7 cellular contexts compared by ENCODE assay signal in the genomic region with DNA sequence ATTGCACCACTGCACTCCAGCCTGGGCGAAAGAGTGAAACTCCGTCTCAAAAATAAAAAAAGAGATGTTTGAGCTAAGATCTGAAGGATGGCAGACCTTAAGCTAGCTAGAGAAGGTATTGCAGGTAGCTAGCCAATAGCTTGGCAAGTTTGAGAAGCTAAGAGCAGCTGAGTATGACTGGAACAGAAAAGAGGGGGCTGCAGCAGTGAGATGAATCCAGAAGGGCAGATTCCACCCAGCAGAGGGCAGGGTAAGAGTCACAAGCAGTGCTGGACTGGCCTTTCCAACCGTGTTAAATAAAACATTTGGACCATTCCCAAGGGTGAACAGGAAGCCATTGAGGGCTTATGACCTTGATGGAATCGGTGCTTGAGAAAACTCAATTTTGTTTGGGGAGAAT. TPM values are rescaled to one million over a fixed set of nuclear protein-coding genes. Genes with fewer than 3 reads are reported as not detected.
DNase-seq lines count a peak whose midpoint lies in the region; ATAC-seq and TF ChIP-seq lines count a peak whose summit lies in the region.
"Had no signal": no experiment of that assay in that cellular context is flagged by ENCODE, and none has a peak within 500 bp of the region (broad histone marks: within the 10 kb centered on the region; RNA-seq: fewer than 3 reads in every experiment).

No MANE protein-coding gene starts in this region.

- H3K27ac ChIP-seq in CD4-positive, alpha-beta T cell (ENCODE audit: low read depth, low read length): no peak overlapping the region
- H3K27ac ChIP-seq: vagina had no signal

- POLR2A ChIA-PET in CD4-positive, alpha-beta T cell (lab: Charles Lee): interaction anchor here (0.9 kb wide), 1 partner anchor 74 kb away, joined by 3 read pairs; no protein-coding TSS in a partner anchor

- H3K27me3 Mint-ChIP-seq in CD4-positive, alpha-beta T cell: no peaks in the 10 kb centered on the region

- no peak overlapping the region for H3K27ac Mint-ChIP-seq in CD4-positive, alpha-beta T cell

- no peak for DNase-seq in CD4-positive, alpha-beta T cell
- DNase-seq in NCI-H82 treated with DMSO at 0.1 percent for 48 hours (lab: John Stamatoyannopoulos, UW; ENCODE audit: unreplicated experiment) (peak; percentile 4), left ventricle myocardium superior (no peak), midbrain (lab: John Stamatoyannopoulos, UW) (no peak)

- H3K27me3 ChIP-seq in CD4-positive, alpha-beta T cell (ENCODE audit: control insufficient read depth, insufficient read depth, low read length): no peaks in the 10 kb centered on the region
- H3K27me3 ChIP-seq: vagina had no signal

- CTCF ChIA-PET in CD4-positive, alpha-beta T cell (lab: Charles Lee): interaction anchor here (1.3 to 1.8 kb wide), 3 partner anchors 51 to 157 kb away, joined by 3 to 7 read pairs (median 3); no protein-coding TSS in a partner anchor

- no peaks in the 10 kb centered on the region for H3K9me3 ChIP-seq in CD4-positive, alpha-beta T cell (ENCODE audit: control insufficient read depth, low read length)
- H3K9me3 ChIP-seq: vagina had no signal

- peaks cover 13% of the 10 kb centered on the region for H3K36me3 Mint-ChIP-seq in CD4-positive, alpha-beta T cell (ENCODE audit: low read depth)

- TF ChIP-seq CTCF in CD4-positive, alpha-beta T cell (IDR thresholded peaks at IDR 0.05): no peak

- intact Hi-C loops in CD4-positive, alpha-beta T cell (cut with DNase I, micrococcal nuclease): no loop called here
- intact Hi-C loops in left ventricle myocardium superior (cut with micrococcal nuclease): no loop called here

- no peaks in the 10 kb centered on the region for H3K9me3 Mint-ChIP-seq in CD4-positive, alpha-beta T cell

- no peaks in the 10 kb centered on the region for H3K4me1 Mint-ChIP-seq in CD4-positive, alpha-beta T cell (ENCODE audit: low read depth)

- ATAC-seq in CD4-positive, alpha-beta T cell (ENCODE audit: poor library complexity): no peak
- peak; percentile 60 for ATAC-seq in left ventricle myocardium superior
- ATAC-seq in GM21367 (IDR thresholded peaks at IDR 0.05; ENCODE audit: unreplicated experiment): no peak
- no peak for ATAC-seq in HG03025 (IDR thresholded peaks at IDR 0.05; ENCODE audit: low FRiP score, unreplicated experiment)

- H3K4me3 Mint-ChIP-seq in CD4-positive, alpha-beta T cell: peak overlapping the region; percentile 1

RNA-seq across cellular contexts. Expression of a gene that starts 5.7 kb away (rescaled TPM):
- total RNA-seq in CD4-positive, alpha-beta T cell: 10 to 100 TPM; 10.6 to 10.8 TPM
- 10.7 TPM for total RNA-seq in left ventricle myocardium superior

RNA-seq across cellular contexts. Expression of a gene that starts 46.7 kb away (rescaled TPM):
- total RNA-seq in CD4-positive, alpha-beta T cell: 1 to 10 TPM; 2.0 to 2.5 TPM
- total RNA-seq in left ventricle myocardium superior: 7.8 TPM

RNA-seq across cellular contexts. Expression of a gene that starts 55.6 kb away (rescaled TPM):
- total RNA-seq in CD4-positive, alpha-beta T cell: 10 to 100 TPM; 32.4 to 34.0 TPM
- total RNA-seq in left ventricle myocardium superior: 7.2 TPM

RNA-seq across cellular contexts. Expression of a gene that starts 55.7 kb away (rescaled TPM):
- total RNA-seq in CD4-positive, alpha-beta T cell: 10 to 100 TPM; 11.5 to 11.6 TPM
- 12.0 TPM for total RNA-seq in left ventricle myocardium superior
